ENCODE assay signal across 11 cellular contexts in genomic region chr7:20350518-20350951, GRCh38. TPM values are rescaled to one million over a fixed set of nuclear protein-coding genes. Genes with fewer than 3 reads are reported as not detected.
DNase-seq lines count a peak whose midpoint lies in the region; ATAC-seq lines count a peak whose summit lies in the region.
"Had no signal": no experiment of that assay in that cellular context is flagged by ENCODE, and none has a peak within 500 bp of the region (broad histone marks: within the 10 kb centered on the region; RNA-seq: fewer than 3 reads in every experiment).

No MANE protein-coding gene starts in this region.

- ATAC-seq in GM18511 (IDR thresholded peaks at IDR 0.05; ENCODE audit: unreplicated experiment): peak; percentile 46
- ATAC-seq in left cardiac atrium: peak; percentile 16 to 57
- no peak for ATAC-seq in HG02973 (IDR thresholded peaks at IDR 0.05; ENCODE audit: unreplicated experiment)

- H3K36me3 ChIP-seq in rectal smooth muscle tissue (ENCODE audit: control insufficient read depth, insufficient read depth, low read length): no peaks in the 10 kb centered on the region
- H3K36me3 ChIP-seq: adrenal gland had no signal

- H3K27me3 ChIP-seq in rectal smooth muscle tissue (ENCODE audit: control insufficient read depth, insufficient read depth, low read length): no peaks in the 10 kb centered on the region
- H3K27me3 ChIP-seq: adrenal gland had no signal

- H3K9ac ChIP-seq in rectal smooth muscle tissue (ENCODE audit: low read length): no peak overlapping the region

- DNase-seq in left cardiac atrium (peak; percentile 25), LoVo (ENCODE audit: low spot score) (no peak), SIG-M5 treated with dmso at 0.1 percent for 504 hours (lab: John Stamatoyannopoulos, UW; ENCODE audit: unreplicated experiment) (no peak), NAMALWA (ENCODE audit: low spot score) (no peak)
- DNase-seq: activated CD4-positive, alpha-beta T cell treated with anti-CD3 and anti-CD28 coated beads, Interleukin-2, amount 50 U/mL, for 1 hour; DMS153 had no signal

- peak overlapping the region; percentile 34 for H3K4me3 ChIP-seq in rectal smooth muscle tissue (ENCODE audit: low read length)
- H3K4me3 ChIP-seq: adrenal gland had no signal

- intact Hi-C loops in left cardiac atrium (cut with DNase I): no loop called here

- peaks cover 10% of the 10 kb centered on the region for H3K4me1 ChIP-seq in rectal smooth muscle tissue (ENCODE audit: control insufficient read depth, insufficient read depth, low read length)

- H3K27ac ChIP-seq in angular gyrus (ENCODE audit: low read depth, low read length) (peak overlapping the region; percentile 83), rectal smooth muscle tissue (ENCODE audit: low read depth, low read length) (peak overlapping the region; percentile 64)
- H3K27ac ChIP-seq: adrenal gland had no signal

RNA-seq across cellular contexts. Expression of gene ITGB8, which starts 19.8 kb away (rescaled TPM):
- 1 to 10 TPM; 4.8 to 5.2 TPM for total RNA-seq in left cardiac atrium
